1 cellular context compared by ENCODE assay signal in genomic region chr2:152016175-152017120, GRCh38.
A peak's percentile ranks its signal among the peaks of the same experiment; 100 is the strongest.
TF ChIP-seq lines count a peak whose summit lies in the region.

No MANE protein-coding gene starts in this region.

TF ChIP-seq in HepG2, 621 proteins besides CTCF, POLR2A, EP300 and RAD21 (continued from another document and continues in another):
- TF ChIP-seq AFF4 (CRISPR knock-in tag; IDR thresholded peaks at IDR 0.05) = no peak
- no peak for TF ChIP-seq ZNF205 (CRISPR knock-in tag; IDR thresholded peaks at IDR 0.05)
- TF ChIP-seq NBN (conservative IDR thresholded peaks at IDR 0.05) = no peak
- TF ChIP-seq ZHX1 (CRISPR knock-in tag; IDR thresholded peaks at IDR 0.05; ENCODE audit: low read depth) = no peak
- no peak for TF ChIP-seq ZC3H13 (CRISPR knock-in tag; IDR thresholded peaks at IDR 0.05)
- no peak for TF ChIP-seq ZNF546 (CRISPR knock-in tag; conservative IDR thresholded peaks at IDR 0.05)
- no peak for TF ChIP-seq JARID2 (CRISPR knock-in tag; IDR thresholded peaks at IDR 0.05; ENCODE audit: insufficient replicate concordance)
- no peak for TF ChIP-seq PHF20 (CRISPR knock-in tag; IDR thresholded peaks at IDR 0.05)
- no peak for TF ChIP-seq KDM1A (CRISPR knock-in tag; IDR thresholded peaks at IDR 0.05)
- TF ChIP-seq NRL (CRISPR knock-in tag; IDR thresholded peaks at IDR 0.05; ENCODE audit: borderline replicate concordance) = no peak
- no peak for TF ChIP-seq ZNF784 (CRISPR knock-in tag; IDR thresholded peaks at IDR 0.05; ENCODE audit: borderline replicate concordance)
- TF ChIP-seq ZNF460 (CRISPR knock-in tag; IDR thresholded peaks at IDR 0.05; ENCODE audit: borderline replicate concordance) = no peak
- TF ChIP-seq NPAS2 (CRISPR knock-in tag; IDR thresholded peaks at IDR 0.05; ENCODE audit: borderline replicate concordance) = no peak
- no peak for TF ChIP-seq HMGA1 (CRISPR knock-in tag; conservative IDR thresholded peaks at IDR 0.05)
- TF ChIP-seq BRD4 (CRISPR knock-in tag; IDR thresholded peaks at IDR 0.05) = no peak
- TF ChIP-seq ZKSCAN8 (CRISPR knock-in tag; IDR thresholded peaks at IDR 0.05; ENCODE audit: borderline replicate concordance) = no peak
- no peak for TF ChIP-seq MLXIP (CRISPR knock-in tag; IDR thresholded peaks at IDR 0.05; ENCODE audit: borderline replicate concordance)
- no peak for TF ChIP-seq ZBTB37 (CRISPR knock-in tag; IDR thresholded peaks at IDR 0.05)
- no peak for TF ChIP-seq ZNF800 (CRISPR knock-in tag; IDR thresholded peaks at IDR 0.05)
- TF ChIP-seq FOXK1 (CRISPR knock-in tag; IDR thresholded peaks at IDR 0.05; ENCODE audit: borderline replicate concordance, low read depth) = no peak
- no peak for TF ChIP-seq NFIB (CRISPR knock-in tag; IDR thresholded peaks at IDR 0.05; ENCODE audit: borderline replicate concordance)
- no peak for TF ChIP-seq ZNF557 (CRISPR knock-in tag; IDR thresholded peaks at IDR 0.05)
- TF ChIP-seq ZBTB14 (CRISPR knock-in tag; IDR thresholded peaks at IDR 0.05) = no peak
- TF ChIP-seq TCF7 (IDR thresholded peaks at IDR 0.05; ENCODE audit: low read depth) = peak; percentile 58; the same call in 1 of the 2 replicates
- no peak for TF ChIP-seq HNF1A (IDR thresholded peaks at IDR 0.05; ENCODE audit: low read depth)
- TF ChIP-seq HNF1A (CRISPR knock-in tag; IDR thresholded peaks at IDR 0.05; ENCODE audit: borderline replicate concordance) = peak; percentile 36; the same call in 1 of the 2 replicates
- TF ChIP-seq PLSCR1 (CRISPR knock-in tag; IDR thresholded peaks at IDR 0.05; ENCODE audit: borderline replicate concordance) = no peak
- TF ChIP-seq RNF219 (CRISPR knock-in tag; IDR thresholded peaks at IDR 0.05) = no peak
- no peak for TF ChIP-seq ZNF878 (CRISPR knock-in tag; IDR thresholded peaks at IDR 0.05)
- no peak for TF ChIP-seq ZBTB21 (CRISPR knock-in tag; IDR thresholded peaks at IDR 0.05)
